8 cellular contexts compared by ENCODE assay signal in the genomic region with DNA sequence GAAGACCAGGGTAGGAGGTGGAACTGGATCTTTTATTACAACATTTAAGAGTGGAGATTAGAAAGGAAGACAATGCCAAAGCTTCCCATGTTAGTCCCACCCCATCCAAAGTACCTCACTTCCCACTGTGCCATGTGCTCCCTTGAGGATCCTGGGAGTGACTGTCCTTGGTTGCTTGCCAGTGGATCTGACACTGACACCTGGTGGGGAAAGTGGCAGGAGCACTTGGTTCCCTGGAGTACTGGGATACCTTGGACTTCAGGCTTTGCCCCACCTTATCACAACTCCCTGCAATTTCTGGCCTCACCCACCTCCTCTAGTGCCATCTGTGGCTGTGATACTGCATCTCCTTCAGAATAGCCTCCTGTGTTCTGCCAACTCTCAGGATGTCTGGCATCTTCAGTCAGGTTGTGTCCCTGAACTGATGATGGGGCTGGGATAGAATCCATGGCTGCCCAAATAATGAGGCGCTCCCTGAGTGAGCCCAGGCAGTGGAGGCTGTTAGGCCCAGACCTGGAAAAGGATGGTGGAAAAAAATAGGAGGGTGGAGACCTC. TPM values are rescaled to one million over a fixed set of nuclear protein-coding genes. Genes with fewer than 3 reads are reported as not detected.
DNase-seq lines count a peak whose midpoint lies in the region; ATAC-seq and TF ChIP-seq lines count a peak whose summit lies in the region.

No MANE protein-coding gene starts in this region.

- H3K36me3 ChIP-seq in iPS-20b (ENCODE audit: insufficient read depth, low read depth, low read length) (peaks cover 39% of the 10 kb centered on the region), thoracic aorta (peaks cover 16% of the 10 kb centered on the region)

- H3K27me3 ChIP-seq in iPS-20b (ENCODE audit: insufficient read depth, low read length) (peaks cover 5% of the 10 kb centered on the region; the same call in 1 of the 2 replicates), thoracic aorta (replicated peaks; ENCODE audit: insufficient read depth) (no peaks in the 10 kb centered on the region)

- H3K4me1 ChIP-seq in iPS-20b (ENCODE audit: insufficient read depth, low read length) (peaks cover 6% of the 10 kb centered on the region; the same call in 1 of the 2 replicates), thoracic aorta (ENCODE audit: control insufficient read depth in 1 of 2, low read depth in 2 of 2) (peaks cover 3 to 20% of the 10 kb centered on the region in 2 donors)

- no peak for DNase-seq in activated CD4-positive, alpha-beta T cell treated with anti-CD3 and anti-CD28 coated beads, Interleukin-2, amount 10 ng/mL, durations not matched to agents 7 days and 5 days
- no peak for DNase-seq in activated CD4-positive, alpha-beta T cell treated with anti-CD3 and anti-CD28 coated beads for 48 hours
- DNase-seq in NCI-H2081 (lab: John Stamatoyannopoulos, UW) (peak; percentile 57 to 80), thoracic aorta (ENCODE audit: low spot score) (no peak), activated gamma-delta T cell treated with Interleukin-2 at 50 U/mL for 16 hours (no peak), SIG-M5 treated with dmso at 0.1 percent for 504 hours (lab: John Stamatoyannopoulos, UW; ENCODE audit: unreplicated experiment) (no peak)
- DNase-seq in activated naive CD8-positive, alpha-beta T cell treated with anti-CD3 and anti-CD28 coated beads, Interleukin-2, amount 10 ng/mL, durations not matched to agents 7 days and 5 days, result no peak

- H3K27me3 Mint-ChIP-seq in activated CD4-positive, alpha-beta T cell treated with anti-CD3 and anti-CD28 coated beads, Interleukin-2, amount 10 ng/mL, durations not matched to agents 7 days and 5 days, result peaks cover 3% of the 10 kb centered on the region
- no peaks in the 10 kb centered on the region for H3K27me3 Mint-ChIP-seq in activated naive CD8-positive, alpha-beta T cell treated with anti-CD3 and anti-CD28 coated beads, Interleukin-2, amount 10 ng/mL, durations not matched to agents 7 days and 5 days

- H3K9me3 ChIP-seq in iPS-20b (ENCODE audit: insufficient read depth, low read depth, low read length) (no peaks in the 10 kb centered on the region), thoracic aorta (no peaks in the 10 kb centered on the region)

- H3K4me3 ChIP-seq in iPS-20b (ENCODE audit: low read length) (peak overlapping the region; percentile 85), thoracic aorta (no peak overlapping the region)

- H3K9ac ChIP-seq in iPS-20b (ENCODE audit: low read depth, low read length), result peak overlapping the region; percentile 58; the same call in 1 of the 2 replicates

- peaks cover 32% of the 10 kb centered on the region for H3K36me3 Mint-ChIP-seq in activated CD4-positive, alpha-beta T cell treated with anti-CD3 and anti-CD28 coated beads, Interleukin-2, amount 10 ng/mL, durations not matched to agents 7 days and 5 days (ENCODE audit: low read depth)
- peaks cover 9% of the 10 kb centered on the region for H3K36me3 Mint-ChIP-seq in activated naive CD8-positive, alpha-beta T cell treated with anti-CD3 and anti-CD28 coated beads, Interleukin-2, amount 10 ng/mL, durations not matched to agents 7 days and 5 days

- H3K27ac ChIP-seq in iPS-20b (ENCODE audit: low read length) (no peak overlapping the region), thoracic aorta (peak overlapping the region; percentile 85 to 91)

- H3K4me3 Mint-ChIP-seq in activated CD4-positive, alpha-beta T cell treated with anti-CD3 and anti-CD28 coated beads, Interleukin-2, amount 10 ng/mL, durations not matched to agents 7 days and 5 days, result peak overlapping the region; percentile 92
- no peak overlapping the region for H3K4me3 Mint-ChIP-seq in activated naive CD8-positive, alpha-beta T cell treated with anti-CD3 and anti-CD28 coated beads, Interleukin-2, amount 10 ng/mL, durations not matched to agents 7 days and 5 days

- H3K27ac Mint-ChIP-seq in activated CD4-positive, alpha-beta T cell treated with anti-CD3 and anti-CD28 coated beads, Interleukin-2, amount 10 ng/mL, durations not matched to agents 7 days and 5 days, result peak overlapping the region; percentile 62
- H3K27ac Mint-ChIP-seq in activated naive CD8-positive, alpha-beta T cell treated with anti-CD3 and anti-CD28 coated beads, Interleukin-2, amount 10 ng/mL, durations not matched to agents 7 days and 5 days, result peak overlapping the region; percentile 93

- no peak for ATAC-seq in activated naive CD8-positive, alpha-beta T cell treated with anti-CD3 and anti-CD28 coated beads, Interleukin-2, amount 10 ng/mL, durations not matched to agents 7 days and 5 days (ENCODE audit: low read depth)
- no peak for ATAC-seq in thoracic aorta (ENCODE audit: insufficient number of reproducible peaks, low FRiP score, low read depth)

- peaks cover 36% of the 10 kb centered on the region for H3K4me1 Mint-ChIP-seq in activated CD4-positive, alpha-beta T cell treated with anti-CD3 and anti-CD28 coated beads, Interleukin-2, amount 10 ng/mL, durations not matched to agents 7 days and 5 days
- H3K4me1 Mint-ChIP-seq in activated naive CD8-positive, alpha-beta T cell treated with anti-CD3 and anti-CD28 coated beads, Interleukin-2, amount 10 ng/mL, durations not matched to agents 7 days and 5 days, result peaks cover 11% of the 10 kb centered on the region

- POLR2A ChIA-PET in activated CD4-positive, alpha-beta T cell treated with anti-CD3 and anti-CD28 coated beads, Interleukin-2, amount 10 ng/mL, durations not matched to agents 7 days and 5 days (lab: Charles Lee), result no interaction called here
- POLR2A ChIA-PET in activated naive CD8-positive, alpha-beta T cell treated with anti-CD3 and anti-CD28 coated beads, Interleukin-2, amount 10 ng/mL, durations not matched to agents 7 days and 5 days (lab: Charles Lee), result interaction anchor here (1.6 to 5.8 kb wide), 5 partner anchors 15 to 265 kb away, joined by 7 to 80 read pairs (median 15); partner anchors contain the start of genes HYPK, PDIA3, SERF2 and SERINC4

- CTCF ChIA-PET in activated CD4-positive, alpha-beta T cell treated with anti-CD3 and anti-CD28 coated beads, Interleukin-2, amount 10 ng/mL, durations not matched to agents 7 days and 5 days (lab: Charles Lee), result interaction anchor here (2.5 kb wide), 1 partner anchor 13 kb away, joined by 8 read pairs; no protein-coding TSS in a partner anchor

- no peaks in the 10 kb centered on the region for H3K9me3 Mint-ChIP-seq in activated CD4-positive, alpha-beta T cell treated with anti-CD3 and anti-CD28 coated beads, Interleukin-2, amount 10 ng/mL, durations not matched to agents 7 days and 5 days
- no peaks in the 10 kb centered on the region for H3K9me3 Mint-ChIP-seq in activated naive CD8-positive, alpha-beta T cell treated with anti-CD3 and anti-CD28 coated beads, Interleukin-2, amount 10 ng/mL, durations not matched to agents 7 days and 5 days

- no peak for TF ChIP-seq CTCF in thoracic aorta (IDR thresholded peaks at IDR 0.05)

RNA-seq across cellular contexts. Expression of gene ELL3, which starts 1.3 kb away (rescaled TPM):
- total RNA-seq in activated CD4-positive, alpha-beta T cell treated with anti-CD3 and anti-CD28 coated beads, Interleukin-2, amount 10 ng/mL, durations not matched to agents 7 days and 5 days, result 1 to 10 TPM; 2.5 to 2.9 TPM
- 1 to 10 TPM; 4.6 to 4.9 TPM for total RNA-seq in activated naive CD8-positive, alpha-beta T cell treated with anti-CD3 and anti-CD28 coated beads, Interleukin-2, amount 10 ng/mL, durations not matched to agents 7 days and 5 days
- total RNA-seq in thoracic aorta, result 10 to 100 TPM in 1 of 2 donors, 1 to 10 TPM in 1; 7.2 to 11.2 TPM

RNA-seq across cellular contexts. Expression of gene SERF2, which starts 16.6 kb away (rescaled TPM):
- total RNA-seq in activated CD4-positive, alpha-beta T cell treated with anti-CD3 and anti-CD28 coated beads, Interleukin-2, amount 10 ng/mL, durations not matched to agents 7 days and 5 days, result 100 to 1,000 TPM; 956 to 981 TPM
- total RNA-seq in activated naive CD8-positive, alpha-beta T cell treated with anti-CD3 and anti-CD28 coated beads, Interleukin-2, amount 10 ng/mL, durations not matched to agents 7 days and 5 days, result 100 to 1,000 TPM; 926 to 987 TPM
- 100 to 1,000 TPM; 532 to 761 TPM for total RNA-seq in thoracic aorta

RNA-seq across cellular contexts. Expression of gene SERINC4, which starts 24.5 kb away (rescaled TPM):
- total RNA-seq in activated CD4-positive, alpha-beta T cell treated with anti-CD3 and anti-CD28 coated beads, Interleukin-2, amount 10 ng/mL, durations not matched to agents 7 days and 5 days, result under 1 TPM; 0.37 to 0.50 TPM
- total RNA-seq in activated naive CD8-positive, alpha-beta T cell treated with anti-CD3 and anti-CD28 coated beads, Interleukin-2, amount 10 ng/mL, durations not matched to agents 7 days and 5 days, result under 1 TPM; 0.14 to 0.17 TPM
- not detected for total RNA-seq in thoracic aorta

RNA-seq across cellular contexts. Expression of gene HYPK, which starts 24.9 kb away (rescaled TPM):
- total RNA-seq in activated CD4-positive, alpha-beta T cell treated with anti-CD3 and anti-CD28 coated beads, Interleukin-2, amount 10 ng/mL, durations not matched to agents 7 days and 5 days, result 10 to 100 TPM; 15.0 to 18.1 TPM
- total RNA-seq in activated naive CD8-positive, alpha-beta T cell treated with anti-CD3 and anti-CD28 coated beads, Interleukin-2, amount 10 ng/mL, durations not matched to agents 7 days and 5 days, result 10 to 100 TPM; 17.2 to 18.3 TPM
- total RNA-seq in thoracic aorta, result 10 to 100 TPM in 1 of 2 donors, 1 to 10 TPM in 1; 9.2 to 21.2 TPM

RNA-seq across cellular contexts. Expression of gene PDIA3, which starts 29.2 kb away (rescaled TPM):
- 100 to 1,000 TPM; 304 to 330 TPM for total RNA-seq in activated CD4-positive, alpha-beta T cell treated with anti-CD3 and anti-CD28 coated beads, Interleukin-2, amount 10 ng/mL, durations not matched to agents 7 days and 5 days
- total RNA-seq in activated naive CD8-positive, alpha-beta T cell treated with anti-CD3 and anti-CD28 coated beads, Interleukin-2, amount 10 ng/mL, durations not matched to agents 7 days and 5 days, result 100 to 1,000 TPM; 217 to 225 TPM
- total RNA-seq in thoracic aorta, result 100 to 1,000 TPM; 136 to 144 TPM

Comparison
In these comparisons a context has a peak if more than half of its experiments do, and no peak if none do; other contexts are left out.
1. DNase-seq: peak in NCI-H2081 (2 of 2); none in activated CD4-positive, alpha-beta T cell treated with anti-CD3 and anti-CD28 coated beads, Interleukin-2, amount 10 ng/mL, durations not matched to agents 7 days and 5 days (single experiment), activated CD4-positive, alpha-beta T cell treated with anti-CD3 and anti-CD28 coated beads for 48 hours (single experiment), activated naive CD8-positive, alpha-beta T cell treated with anti-CD3 and anti-CD28 coated beads, Interleukin-2, amount 10 ng/mL, durations not matched to agents 7 days and 5 days (single experiment), thoracic aorta (single experiment), activated gamma-delta T cell treated with Interleukin-2 at 50 U/mL for 16 hours (single experiment) and SIG-M5 treated with dmso at 0.1 percent for 504 hours (single experiment).